1 cellular context compared by ENCODE assay signal in the genomic region with DNA sequence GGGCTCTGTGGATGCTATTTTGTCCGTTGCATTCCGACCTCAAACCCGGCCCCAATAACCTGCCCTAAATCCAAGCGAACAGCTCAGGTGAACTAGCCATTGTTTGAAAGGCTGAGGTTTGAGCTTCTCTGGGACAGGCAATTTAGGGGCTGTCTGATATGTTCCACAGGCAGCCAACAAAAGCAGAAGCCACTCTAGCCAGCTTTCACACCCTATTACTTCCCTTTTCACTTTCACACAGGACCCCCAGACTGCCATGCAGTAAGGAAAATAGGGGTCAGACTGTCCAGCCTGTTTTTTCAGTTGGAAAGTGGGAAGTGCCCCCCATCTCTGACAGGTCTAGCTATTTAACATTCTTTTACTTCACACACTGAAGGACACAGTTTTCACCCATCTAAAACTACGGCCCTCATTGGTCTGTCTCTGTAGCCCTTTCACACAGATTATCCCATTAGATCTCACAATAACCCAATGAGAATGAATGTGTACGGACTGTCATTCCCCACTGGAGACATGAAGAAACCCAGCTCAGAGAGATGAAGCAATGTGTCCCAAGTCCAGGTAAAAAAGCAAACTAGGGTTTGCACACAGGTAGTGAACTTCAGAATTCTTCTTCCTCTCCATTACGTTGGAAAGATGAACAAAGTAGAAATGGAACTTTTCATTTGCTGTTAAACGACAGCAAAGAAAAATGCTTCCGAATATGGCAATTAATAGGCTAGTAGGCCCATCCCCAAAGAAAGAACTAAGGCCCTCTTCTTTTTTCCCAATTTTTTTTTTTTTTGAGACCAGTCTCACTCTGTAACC.
TF ChIP-seq lines count a peak whose summit lies in the region.

No MANE protein-coding gene starts in this region.

TF ChIP-seq in HepG2, 621 proteins besides CTCF, POLR2A, EP300 and RAD21 (continued from another document and continues in another):
- no peak for TF ChIP-seq TEAD3 (CRISPR knock-in tag; optimal IDR thresholded peaks at IDR 0.05; ENCODE audit: borderline replicate concordance)
- 0 out of 2 replicates have a peak, but pooled peaks have one; percentile 27 for TF ChIP-seq ZKSCAN8 (CRISPR knock-in tag; IDR thresholded peaks at IDR 0.05; ENCODE audit: borderline replicate concordance)
- TF ChIP-seq, protein P1, sequence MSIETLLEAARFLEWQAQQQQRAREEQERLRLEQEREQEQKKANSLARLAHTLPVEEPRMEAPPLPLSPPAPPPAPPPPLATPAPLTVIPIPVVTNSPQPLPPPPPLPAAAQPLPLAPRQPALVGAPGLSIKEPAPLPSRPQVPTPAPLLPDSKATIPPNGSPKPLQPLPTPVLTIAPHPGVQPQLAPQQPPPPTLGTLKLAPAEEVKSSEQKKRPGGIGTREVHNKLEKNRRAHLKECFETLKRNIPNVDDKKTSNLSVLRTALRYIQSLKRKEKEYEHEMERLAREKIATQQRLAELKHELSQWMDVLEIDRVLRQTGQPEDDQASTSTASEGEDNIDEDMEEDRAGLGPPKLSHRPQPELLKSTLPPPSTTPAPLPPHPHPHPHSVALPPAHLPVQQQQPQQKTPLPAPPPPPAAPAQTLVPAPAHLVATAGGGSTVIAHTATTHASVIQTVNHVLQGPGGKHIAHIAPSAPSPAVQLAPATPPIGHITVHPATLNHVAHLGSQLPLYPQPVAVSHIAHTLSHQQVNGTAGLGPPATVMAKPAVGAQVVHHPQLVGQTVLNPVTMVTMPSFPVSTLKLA (IDR thresholded peaks at IDR 0.05): no peak
- peak; percentile 44 for TF ChIP-seq TBL1XR1 (IDR thresholded peaks at IDR 0.05; ENCODE audit: borderline replicate concordance, low read length, partially characterized antibody)
- no peak for TF ChIP-seq JUND (CRISPR knock-in tag; IDR thresholded peaks at IDR 0.05)
- TF ChIP-seq, protein P2, sequence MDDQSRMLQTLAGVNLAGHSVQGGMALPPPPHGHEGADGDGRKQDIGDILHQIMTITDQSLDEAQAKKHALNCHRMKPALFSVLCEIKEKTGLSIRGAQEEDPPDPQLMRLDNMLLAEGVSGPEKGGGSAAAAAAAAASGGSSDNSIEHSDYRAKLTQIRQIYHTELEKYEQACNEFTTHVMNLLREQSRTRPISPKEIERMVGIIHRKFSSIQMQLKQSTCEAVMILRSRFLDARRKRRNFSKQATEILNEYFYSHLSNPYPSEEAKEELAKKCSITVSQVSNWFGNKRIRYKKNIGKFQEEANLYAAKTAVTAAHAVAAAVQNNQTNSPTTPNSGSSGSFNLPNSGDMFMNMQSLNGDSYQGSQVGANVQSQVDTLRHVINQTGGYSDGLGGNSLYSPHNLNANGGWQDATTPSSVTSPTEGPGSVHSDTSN (CRISPR knock-in tag; IDR thresholded peaks at IDR 0.05; ENCODE audit: borderline replicate concordance): no peak
- no peak for TF ChIP-seq ZBTB21 (CRISPR knock-in tag; IDR thresholded peaks at IDR 0.05)
- TF ChIP-seq, protein P3, sequence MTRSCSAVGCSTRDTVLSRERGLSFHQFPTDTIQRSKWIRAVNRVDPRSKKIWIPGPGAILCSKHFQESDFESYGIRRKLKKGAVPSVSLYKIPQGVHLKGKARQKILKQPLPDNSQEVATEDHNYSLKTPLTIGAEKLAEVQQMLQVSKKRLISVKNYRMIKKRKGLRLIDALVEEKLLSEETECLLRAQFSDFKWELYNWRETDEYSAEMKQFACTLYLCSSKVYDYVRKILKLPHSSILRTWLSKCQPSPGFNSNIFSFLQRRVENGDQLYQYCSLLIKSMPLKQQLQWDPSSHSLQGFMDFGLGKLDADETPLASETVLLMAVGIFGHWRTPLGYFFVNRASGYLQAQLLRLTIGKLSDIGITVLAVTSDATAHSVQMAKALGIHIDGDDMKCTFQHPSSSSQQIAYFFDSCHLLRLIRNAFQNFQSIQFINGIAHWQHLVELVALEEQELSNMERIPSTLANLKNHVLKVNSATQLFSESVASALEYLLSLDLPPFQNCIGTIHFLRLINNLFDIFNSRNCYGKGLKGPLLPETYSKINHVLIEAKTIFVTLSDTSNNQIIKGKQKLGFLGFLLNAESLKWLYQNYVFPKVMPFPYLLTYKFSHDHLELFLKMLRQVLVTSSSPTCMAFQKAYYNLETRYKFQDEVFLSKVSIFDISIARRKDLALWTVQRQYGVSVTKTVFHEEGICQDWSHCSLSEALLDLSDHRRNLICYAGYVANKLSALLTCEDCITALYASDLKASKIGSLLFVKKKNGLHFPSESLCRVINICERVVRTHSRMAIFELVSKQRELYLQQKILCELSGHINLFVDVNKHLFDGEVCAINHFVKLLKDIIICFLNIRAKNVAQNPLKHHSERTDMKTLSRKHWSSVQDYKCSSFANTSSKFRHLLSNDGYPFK (CRISPR knock-in tag; IDR thresholded peaks at IDR 0.05; ENCODE audit: borderline replicate concordance): no peak
- no peak for TF ChIP-seq CENPX (CRISPR knock-in tag; IDR thresholded peaks at IDR 0.05)
- TF ChIP-seq, protein P4, sequence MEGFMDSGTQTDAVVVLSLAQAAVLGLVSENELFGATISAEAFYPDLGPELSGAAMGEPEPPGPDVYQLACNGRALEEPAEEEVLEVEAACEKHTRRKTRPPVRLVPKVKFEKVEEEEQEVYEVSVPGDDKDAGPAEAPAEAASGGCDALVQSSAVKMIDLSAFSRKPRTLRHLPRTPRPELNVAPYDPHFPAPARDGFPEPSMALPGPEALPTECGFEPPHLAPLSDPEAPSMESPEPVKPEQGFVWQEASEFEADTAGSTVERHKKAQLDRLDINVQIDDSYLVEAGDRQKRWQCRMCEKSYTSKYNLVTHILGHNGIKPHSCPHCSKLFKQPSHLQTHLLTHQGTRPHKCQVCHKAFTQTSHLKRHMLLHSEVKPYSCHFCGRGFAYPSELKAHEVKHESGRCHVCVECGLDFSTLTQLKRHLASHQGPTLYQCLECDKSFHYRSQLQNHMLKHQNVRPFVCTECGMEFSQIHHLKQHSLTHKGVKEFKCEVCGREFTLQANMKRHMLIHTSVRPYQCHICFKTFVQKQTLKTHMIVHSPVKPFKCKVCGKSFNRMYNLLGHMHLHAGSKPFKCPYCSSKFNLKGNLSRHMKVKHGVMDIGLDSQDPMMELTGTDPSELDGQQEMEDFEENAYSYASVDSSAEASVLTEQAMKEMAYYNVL (CRISPR knock-in tag; IDR thresholded peaks at IDR 0.05; ENCODE audit: borderline replicate concordance): no peak
- TF ChIP-seq TCF7L2 (IDR thresholded peaks at IDR 0.05; ENCODE audit: low read depth, low read length): no peak
- TF ChIP-seq ZNF841 (CRISPR knock-in tag; IDR thresholded peaks at IDR 0.05; ENCODE audit: borderline replicate concordance): no peak
- no peak for TF ChIP-seq RFX5 (IDR thresholded peaks at IDR 0.05; ENCODE audit: low read depth, low read length)
- TF ChIP-seq RNF2 (conservative IDR thresholded peaks at IDR 0.05; ENCODE audit: low read depth): no peak
- TF ChIP-seq, protein P5, sequence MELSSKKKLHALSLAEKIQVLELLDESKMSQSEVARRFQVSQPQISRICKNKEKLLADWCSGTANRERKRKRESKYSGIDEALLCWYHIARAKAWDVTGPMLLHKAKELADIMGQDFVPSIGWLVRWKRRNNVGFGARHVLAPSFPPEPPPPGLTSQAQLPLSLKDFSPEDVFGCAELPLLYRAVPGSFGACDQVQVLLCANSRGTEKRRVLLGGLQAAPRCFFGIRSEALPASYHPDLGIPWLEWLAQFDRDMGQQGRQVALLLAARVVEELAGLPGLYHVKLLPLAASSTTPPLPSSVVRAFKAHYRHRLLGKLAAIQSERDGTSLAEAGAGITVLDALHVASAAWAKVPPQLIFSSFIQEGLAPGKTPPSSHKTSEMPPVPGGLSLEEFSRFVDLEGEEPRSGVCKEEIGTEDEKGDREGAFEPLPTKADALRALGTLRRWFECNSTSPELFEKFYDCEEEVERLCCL (CRISPR knock-in tag; IDR thresholded peaks at IDR 0.05; ENCODE audit: borderline replicate concordance): no peak
- TF ChIP-seq ZNF282 (IDR thresholded peaks at IDR 0.05; ENCODE audit: partially characterized antibody): no peak
- peak; percentile 19; the same call in 1 of the 2 replicates for TF ChIP-seq TARDBP (CRISPR knock-in tag; IDR thresholded peaks at IDR 0.05)
- TF ChIP-seq ZFY (CRISPR knock-in tag; IDR thresholded peaks at IDR 0.05): no peak
- TF ChIP-seq REXO4 (CRISPR knock-in tag; IDR thresholded peaks at IDR 0.05; ENCODE audit: borderline replicate concordance): no peak
- TF ChIP-seq SAP130 (CRISPR knock-in tag; IDR thresholded peaks at IDR 0.05; ENCODE audit: low read depth): peak; percentile 69
- no peak for TF ChIP-seq ZNF251 (CRISPR knock-in tag; IDR thresholded peaks at IDR 0.05)
- TF ChIP-seq SPEN (CRISPR knock-in tag; IDR thresholded peaks at IDR 0.05; ENCODE audit: low read depth): no peak
- TF ChIP-seq GFI1 (CRISPR knock-in tag; IDR thresholded peaks at IDR 0.05; ENCODE audit: borderline replicate concordance): no peak
- peak; percentile 97 for TF ChIP-seq CEBPG (CRISPR knock-in tag; IDR thresholded peaks at IDR 0.05)
- no peak for TF ChIP-seq CHD4 (IDR thresholded peaks at IDR 0.05; ENCODE audit: borderline replicate concordance, low read length)
- no peak for TF ChIP-seq HOXA9 (CRISPR knock-in tag; IDR thresholded peaks at IDR 0.05; ENCODE audit: borderline replicate concordance)
- no peak for TF ChIP-seq WIZ (CRISPR knock-in tag; IDR thresholded peaks at IDR 0.05)
- TF ChIP-seq ZNF460 (CRISPR knock-in tag; IDR thresholded peaks at IDR 0.05; ENCODE audit: borderline replicate concordance): no peak
- TF ChIP-seq ZFP90 (CRISPR knock-in tag; IDR thresholded peaks at IDR 0.05; ENCODE audit: borderline replicate concordance): no peak
- no peak for TF ChIP-seq RFX1 (IDR thresholded peaks at IDR 0.05)
- no peak for TF ChIP-seq FOXC1 (CRISPR knock-in tag; IDR thresholded peaks at IDR 0.05; ENCODE audit: borderline replicate concordance)
- peak; percentile 71; the same call in 1 of the 2 replicates for TF ChIP-seq HNF4G (IDR thresholded peaks at IDR 0.05; ENCODE audit: borderline replicate concordance, low read depth, low read length)
- no peak for TF ChIP-seq HNF4G (CRISPR knock-in tag; IDR thresholded peaks at IDR 0.05; ENCODE audit: borderline replicate concordance, low read depth)
- no peak for TF ChIP-seq ZNF446 (CRISPR knock-in tag; IDR thresholded peaks at IDR 0.05)
- TF ChIP-seq, protein P6, sequence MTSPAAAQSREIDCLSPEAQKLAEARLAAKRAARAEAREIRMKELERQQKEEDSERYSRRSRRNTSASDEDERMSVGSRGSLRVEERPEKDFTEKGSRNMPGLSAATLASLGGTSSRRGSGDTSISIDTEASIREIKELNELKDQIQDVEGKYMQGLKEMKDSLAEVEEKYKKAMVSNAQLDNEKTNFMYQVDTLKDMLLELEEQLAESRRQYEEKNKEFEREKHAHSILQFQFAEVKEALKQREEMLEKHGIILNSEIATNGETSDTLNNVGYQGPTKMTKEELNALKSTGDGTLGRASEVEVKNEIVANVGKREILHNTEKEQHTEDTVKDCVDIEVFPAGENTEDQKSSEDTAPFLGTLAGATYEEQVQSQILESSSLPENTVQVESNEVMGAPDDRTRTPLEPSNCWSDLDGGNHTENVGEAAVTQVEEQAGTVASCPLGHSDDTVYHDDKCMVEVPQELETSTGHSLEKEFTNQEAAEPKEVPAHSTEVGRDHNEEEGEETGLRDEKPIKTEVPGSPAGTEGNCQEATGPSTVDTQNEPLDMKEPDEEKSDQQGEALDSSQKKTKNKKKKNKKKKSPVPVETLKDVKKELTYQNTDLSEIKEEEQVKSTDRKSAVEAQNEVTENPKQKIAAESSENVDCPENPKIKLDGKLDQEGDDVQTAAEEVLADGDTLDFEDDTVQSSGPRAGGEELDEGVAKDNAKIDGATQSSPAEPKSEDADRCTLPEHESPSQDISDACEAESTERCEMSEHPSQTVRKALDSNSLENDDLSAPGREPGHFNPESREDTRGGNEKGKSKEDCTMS (CRISPR knock-in tag; conservative IDR thresholded peaks at IDR 0.05): no peak
- 0 out of 2 replicates have a peak, but pooled peaks have one; percentile 41 for TF ChIP-seq IRF2 (CRISPR knock-in tag; IDR thresholded peaks at IDR 0.05)
- no peak for TF ChIP-seq HES4 (CRISPR knock-in tag; IDR thresholded peaks at IDR 0.05; ENCODE audit: borderline replicate concordance)
- TF ChIP-seq ZNF24 (IDR thresholded peaks at IDR 0.05): no peak
- no peak for TF ChIP-seq PCBP2 (optimal IDR thresholded peaks at IDR 0.05; ENCODE audit: low read depth, low read length, poor library complexity, severe bottlenecking)
- no peak for TF ChIP-seq NFIB (CRISPR knock-in tag; IDR thresholded peaks at IDR 0.05; ENCODE audit: borderline replicate concordance)
- TF ChIP-seq ZNF264 (CRISPR knock-in tag; IDR thresholded peaks at IDR 0.05): no peak
- TF ChIP-seq, protein P7, sequence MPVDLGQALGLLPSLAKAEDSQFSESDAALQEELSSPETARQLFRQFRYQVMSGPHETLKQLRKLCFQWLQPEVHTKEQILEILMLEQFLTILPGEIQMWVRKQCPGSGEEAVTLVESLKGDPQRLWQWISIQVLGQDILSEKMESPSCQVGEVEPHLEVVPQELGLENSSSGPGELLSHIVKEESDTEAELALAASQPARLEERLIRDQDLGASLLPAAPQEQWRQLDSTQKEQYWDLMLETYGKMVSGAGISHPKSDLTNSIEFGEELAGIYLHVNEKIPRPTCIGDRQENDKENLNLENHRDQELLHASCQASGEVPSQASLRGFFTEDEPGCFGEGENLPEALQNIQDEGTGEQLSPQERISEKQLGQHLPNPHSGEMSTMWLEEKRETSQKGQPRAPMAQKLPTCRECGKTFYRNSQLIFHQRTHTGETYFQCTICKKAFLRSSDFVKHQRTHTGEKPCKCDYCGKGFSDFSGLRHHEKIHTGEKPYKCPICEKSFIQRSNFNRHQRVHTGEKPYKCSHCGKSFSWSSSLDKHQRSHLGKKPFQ (CRISPR knock-in tag; IDR thresholded peaks at IDR 0.05; ENCODE audit: insufficient replicate concordance): no peak
- peak; percentile 82 for TF ChIP-seq RARA (CRISPR knock-in tag; IDR thresholded peaks at IDR 0.05)
- no peak for TF ChIP-seq ZNF556 (CRISPR knock-in tag; IDR thresholded peaks at IDR 0.05; ENCODE audit: borderline replicate concordance)
- TF ChIP-seq NBN (conservative IDR thresholded peaks at IDR 0.05): no peak
- peak; percentile 38; the same call in 1 of the 2 replicates for TF ChIP-seq FOXK1 (CRISPR knock-in tag; IDR thresholded peaks at IDR 0.05; ENCODE audit: borderline replicate concordance, low read depth)
- TF ChIP-seq, protein P8, sequence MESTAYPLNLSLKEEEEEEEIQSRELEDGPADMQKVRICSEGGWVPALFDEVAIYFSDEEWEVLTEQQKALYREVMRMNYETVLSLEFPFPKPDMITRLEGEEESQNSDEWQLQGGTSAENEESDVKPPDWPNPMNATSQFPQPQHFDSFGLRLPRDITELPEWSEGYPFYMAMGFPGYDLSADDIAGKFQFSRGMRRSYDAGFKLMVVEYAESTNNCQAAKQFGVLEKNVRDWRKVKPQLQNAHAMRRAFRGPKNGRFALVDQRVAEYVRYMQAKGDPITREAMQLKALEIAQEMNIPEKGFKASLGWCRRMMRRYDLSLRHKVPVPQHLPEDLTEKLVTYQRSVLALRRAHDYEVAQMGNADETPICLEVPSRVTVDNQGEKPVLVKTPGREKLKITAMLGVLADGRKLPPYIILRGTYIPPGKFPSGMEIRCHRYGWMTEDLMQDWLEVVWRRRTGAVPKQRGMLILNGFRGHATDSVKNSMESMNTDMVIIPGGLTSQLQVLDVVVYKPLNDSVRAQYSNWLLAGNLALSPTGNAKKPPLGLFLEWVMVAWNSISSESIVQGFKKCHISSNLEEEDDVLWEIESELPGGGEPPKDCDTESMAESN (CRISPR knock-in tag; conservative IDR thresholded peaks at IDR 0.05): no peak
- peak; percentile 59 for TF ChIP-seq ZNF629 (CRISPR knock-in tag; conservative IDR thresholded peaks at IDR 0.05)
- TF ChIP-seq TOPORS (CRISPR knock-in tag; IDR thresholded peaks at IDR 0.05): no peak
- TF ChIP-seq ZNF431 (CRISPR knock-in tag; IDR thresholded peaks at IDR 0.05; ENCODE audit: borderline replicate concordance, low read depth): no peak
- 0 out of 2 replicates have a peak, but pooled peaks have one; percentile 34 for TF ChIP-seq ZNF777 (CRISPR knock-in tag; IDR thresholded peaks at IDR 0.05)
- no peak for TF ChIP-seq ZNF816 (CRISPR knock-in tag; IDR thresholded peaks at IDR 0.05; ENCODE audit: borderline replicate concordance)
